In genomic region chr17:64599187-64599676, GRCh38 we compare ENCODE assay signal across 8 cellular contexts.
DNase-seq lines count a peak whose midpoint lies in the region; ATAC-seq and TF ChIP-seq lines count a peak whose summit lies in the region.

No MANE protein-coding gene starts in this region.

- H3K27ac Mint-ChIP-seq in activated CD8-positive, alpha-beta T cell treated with anti-CD3 and anti-CD28 coated beads, Interleukin-2, amount 10 ng/mL, durations not matched to agents 7 days and 5 days: peak overlapping the region; percentile 71
- H3K27ac Mint-ChIP-seq in glutamatergic neuron (ENCODE audit: unreplicated experiment): no peak overlapping the region

- CTCF ChIA-PET in activated CD8-positive, alpha-beta T cell treated with anti-CD3 and anti-CD28 coated beads, Interleukin-2, amount 10 ng/mL, durations not matched to agents 7 days and 5 days (lab: Charles Lee): interaction anchor here (0.6 to 3.3 kb wide), 12 partner anchors 9 to 180 kb away, joined by 3 to 13 read pairs (median 4); partner anchors contain the start of genes CEP95 and DDX5

- peaks cover 13% of the 10 kb centered on the region for H3K36me3 Mint-ChIP-seq in activated CD8-positive, alpha-beta T cell treated with anti-CD3 and anti-CD28 coated beads, Interleukin-2, amount 10 ng/mL, durations not matched to agents 7 days and 5 days (ENCODE audit: low read depth)
- H3K36me3 Mint-ChIP-seq in glutamatergic neuron (ENCODE audit: unreplicated experiment): peaks cover 4% of the 10 kb centered on the region

- peak; percentile 76 for ATAC-seq in GM19463 (IDR thresholded peaks at IDR 0.05; ENCODE audit: unreplicated experiment)
- peak; percentile 89 for ATAC-seq in HG03460 (IDR thresholded peaks at IDR 0.05; ENCODE audit: unreplicated experiment)
- peak; percentile 100 for ATAC-seq in activated CD8-positive, alpha-beta T cell treated with anti-CD3 and anti-CD28 coated beads, Interleukin-2, amount 10 ng/mL, durations not matched to agents 7 days and 5 days

- no peaks in the 10 kb centered on the region for H3K27me3 Mint-ChIP-seq in activated CD8-positive, alpha-beta T cell treated with anti-CD3 and anti-CD28 coated beads, Interleukin-2, amount 10 ng/mL, durations not matched to agents 7 days and 5 days (ENCODE audit: low read depth)
- peaks cover 2% of the 10 kb centered on the region for H3K27me3 Mint-ChIP-seq in glutamatergic neuron (ENCODE audit: unreplicated experiment)

- H3K9me3 Mint-ChIP-seq in activated CD8-positive, alpha-beta T cell treated with anti-CD3 and anti-CD28 coated beads, Interleukin-2, amount 10 ng/mL, durations not matched to agents 7 days and 5 days (ENCODE audit: insufficient read depth): no peaks in the 10 kb centered on the region
- H3K9me3 Mint-ChIP-seq in glutamatergic neuron (ENCODE audit: unreplicated experiment): no peaks in the 10 kb centered on the region

- H3K4me3 Mint-ChIP-seq in activated CD8-positive, alpha-beta T cell treated with anti-CD3 and anti-CD28 coated beads, Interleukin-2, amount 10 ng/mL, durations not matched to agents 7 days and 5 days: peak overlapping the region; percentile 42
- no peak overlapping the region for H3K4me3 Mint-ChIP-seq in glutamatergic neuron (ENCODE audit: unreplicated experiment)

- H3K4me1 Mint-ChIP-seq in activated CD8-positive, alpha-beta T cell treated with anti-CD3 and anti-CD28 coated beads, Interleukin-2, amount 10 ng/mL, durations not matched to agents 7 days and 5 days (ENCODE audit: low read depth): peaks cover 31% of the 10 kb centered on the region
- H3K4me1 Mint-ChIP-seq in glutamatergic neuron (ENCODE audit: low read depth, unreplicated experiment): peaks cover 2% of the 10 kb centered on the region

- TF ChIP-seq CTCF in glutamatergic neuron (IDR thresholded peaks at IDR 0.05; ENCODE audit: partially characterized antibody, unreplicated experiment): no peak

- peak; percentile 83 for DNase-seq in activated CD8-positive, alpha-beta T cell treated with anti-CD3 and anti-CD28 coated beads, Interleukin-2, amount 10 ng/mL, durations not matched to agents 7 days and 5 days
- DNase-seq in medulla oblongata (ENCODE audit: extremely low spot score) (peak; percentile 17), ureter (ENCODE audit: low spot score) (peak; percentile 55), T1000 (lab: John Stamatoyannopoulos, UW) (no peak), glutamatergic neuron (no peak), DMS114 treated with DMSO at 0.1 percent for 48 hours (lab: John Stamatoyannopoulos, UW; ENCODE audit: unreplicated experiment) (no peak)

- POLR2A ChIA-PET in activated CD8-positive, alpha-beta T cell treated with anti-CD3 and anti-CD28 coated beads, Interleukin-2, amount 10 ng/mL, durations not matched to agents 7 days and 5 days (lab: Charles Lee): interaction anchor here (1.1 to 3.3 kb wide), 3 partner anchors 33 to 93 kb away, joined by 3 to 22 read pairs (median 3); partner anchors contain the start of genes CEP95 and DDX5

Comparison
In these comparisons a context has a peak if more than half of its experiments do, and no peak if none do; other contexts are left out.
1. DNase-seq: peak in activated CD8-positive, alpha-beta T cell treated with anti-CD3 and anti-CD28 coated beads, Interleukin-2, amount 10 ng/mL, durations not matched to agents 7 days and 5 days (single experiment), medulla oblongata (single experiment) and ureter (single experiment); none in T1000 (single experiment), glutamatergic neuron (single experiment) and DMS114 treated with DMSO at 0.1 percent for 48 hours (single experiment).
2. Peak in every context shown above with its lines, with median percentiles within 50 percentile points of each other: ATAC-seq.